In the genomic region with DNA sequence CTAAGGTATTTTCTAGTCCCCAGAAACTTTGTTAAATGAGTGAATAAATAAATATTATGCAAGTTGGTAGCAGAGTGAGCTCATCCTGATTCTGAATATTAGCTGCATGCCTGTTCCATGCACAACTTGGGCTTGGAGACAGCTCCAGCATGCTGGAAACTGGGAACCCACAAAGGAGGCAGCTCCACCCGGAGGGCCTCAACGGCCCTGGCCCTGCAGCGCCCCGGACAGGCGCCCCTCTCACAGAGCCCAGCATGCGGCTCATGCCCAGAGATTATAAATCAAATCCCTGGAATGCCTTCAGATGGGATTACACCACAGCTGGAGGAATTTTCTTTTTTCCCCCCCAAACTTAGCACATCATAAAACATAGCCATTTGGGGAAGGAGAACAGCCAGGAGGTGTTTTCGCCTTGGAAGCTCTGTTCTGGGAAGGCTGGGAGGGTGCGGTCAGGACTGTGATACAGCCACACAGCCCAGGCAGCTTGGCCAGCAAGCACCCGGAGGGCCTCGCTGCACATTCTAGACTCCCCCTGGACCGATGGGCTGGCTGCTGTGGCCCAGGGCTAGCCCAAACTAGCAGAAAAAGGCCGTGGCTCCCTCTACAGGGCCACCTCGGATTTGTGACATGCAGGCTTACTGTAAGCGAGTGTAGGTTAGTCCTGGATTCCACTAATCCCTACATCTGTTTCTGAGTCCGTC, we compare ENCODE assay signal across 2 cellular contexts.
TF ChIP-seq lines count a peak whose summit lies in the region.

No MANE protein-coding gene starts in this region.

TF ChIP-seq in HCT116, 20 proteins besides CTCF, POLR2A, EP300 and RAD21:
- no peak for TF ChIP-seq JUND (IDR thresholded peaks at IDR 0.05)

TF ChIP-seq in H1, 55 proteins besides CTCF, POLR2A, EP300 and RAD21:
- no peak for TF ChIP-seq GABPA (IDR thresholded peaks at IDR 0.05; ENCODE audit: borderline replicate concordance, insufficient read depth, low read length)
- no peak for TF ChIP-seq TCF12 (IDR thresholded peaks at IDR 0.05; ENCODE audit: low read depth, low read length)
- no peak for TF ChIP-seq SRF (IDR thresholded peaks at IDR 0.05; ENCODE audit: low read depth, low read length)
- TF ChIP-seq HDAC6 (IDR thresholded peaks at IDR 0.05; ENCODE audit: low read depth, low read length) = no peak
- no peak for TF ChIP-seq BRCA1 (IDR thresholded peaks at IDR 0.05; ENCODE audit: low read depth, low read length)
- TF ChIP-seq SUZ12 (IDR thresholded peaks at IDR 0.05; ENCODE audit: low read length) = no peak
- no peak for TF ChIP-seq EZH2 (IDR thresholded peaks at IDR 0.05; ENCODE audit: low read depth, low read length, severe bottlenecking)
- TF ChIP-seq, protein P1, sequence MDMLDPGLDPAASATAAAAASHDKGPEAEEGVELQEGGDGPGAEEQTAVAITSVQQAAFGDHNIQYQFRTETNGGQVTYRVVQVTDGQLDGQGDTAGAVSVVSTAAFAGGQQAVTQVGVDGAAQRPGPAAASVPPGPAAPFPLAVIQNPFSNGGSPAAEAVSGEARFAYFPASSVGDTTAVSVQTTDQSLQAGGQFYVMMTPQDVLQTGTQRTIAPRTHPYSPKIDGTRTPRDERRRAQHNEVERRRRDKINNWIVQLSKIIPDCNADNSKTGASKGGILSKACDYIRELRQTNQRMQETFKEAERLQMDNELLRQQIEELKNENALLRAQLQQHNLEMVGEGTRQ (IDR thresholded peaks at IDR 0.05; ENCODE audit: low read length) = no peak
- TF ChIP-seq HDAC2 (IDR thresholded peaks at IDR 0.05; ENCODE audit: borderline replicate concordance in 1 of 2, low read depth in 2 of 2, low read length in 2 of 2) = no peak
- no peak for TF ChIP-seq SP4 (IDR thresholded peaks at IDR 0.05; ENCODE audit: low read length)
- TF ChIP-seq SP2 (IDR thresholded peaks at IDR 0.05; ENCODE audit: low read length) = no peak
- no peak for TF ChIP-seq ZNF274 (IDR thresholded peaks at IDR 0.05; ENCODE audit: borderline replicate concordance, extremely low read depth, low read length)
- no peak for TF ChIP-seq RBBP5 (IDR thresholded peaks at IDR 0.05; ENCODE audit: borderline replicate concordance, low read depth, low read length)
TF ChIP-seq in H1: peak in this region for 0.
